Comparison of ENCODE assay signal across 9 cellular contexts in genomic region chr17:30920683-30921543, GRCh38. TPM values are rescaled to one million over a fixed set of nuclear protein-coding genes. Genes with fewer than 3 reads are reported as not detected.
DNase-seq lines count a peak whose midpoint lies in the region; ATAC-seq, FAIRE-seq and TF ChIP-seq lines count a peak whose summit lies in the region.
"Had no signal": no experiment of that assay in that cellular context is flagged by ENCODE, and none has a peak within 500 bp of the region (broad histone marks: within the 10 kb centered on the region; RNA-seq: fewer than 3 reads in every experiment).

No MANE protein-coding gene starts in this region.

- H3K27ac ChIP-seq in neural progenitor cell, result no peak overlapping the region
- no peak overlapping the region for H3K27ac ChIP-seq in tibial nerve
- no peak overlapping the region for H3K27ac ChIP-seq in small intestine (ENCODE audit: low read depth in 1 of 2, low read length in 1 of 2)

- no peak overlapping the region for H3K9ac ChIP-seq in neural progenitor cell

- no peaks in the 10 kb centered on the region for H3K9me3 ChIP-seq in neural progenitor cell (ENCODE audit: low read depth)
- H3K9me3 ChIP-seq in tibial nerve, result no peaks in the 10 kb centered on the region
- H3K9me3 ChIP-seq in small intestine (ENCODE audit: control insufficient read depth, low read depth), result no peaks in the 10 kb centered on the region

- peak overlapping the region; percentile 59 for H3K4me3 ChIP-seq in neural progenitor cell
- peak overlapping the region in 2 of 4 donors; percentile 41 to 54 for H3K4me3 ChIP-seq in tibial nerve
- no peak overlapping the region for H3K4me3 ChIP-seq in small intestine (ENCODE audit: low read depth in 1 of 2, low read length in 2 of 2)

- peak overlapping the region; percentile 1 for H2AFZ ChIP-seq in neural progenitor cell (replicated peaks)

- peak overlapping the region; percentile 89 for H3K4me2 ChIP-seq in neural progenitor cell

- H3K4me1 Mint-ChIP-seq in effector memory CD8-positive, alpha-beta T cell (ENCODE audit: low read depth in 2 of 2), result peaks cover 6 to 10% of the 10 kb centered on the region in 2 donors
- H3K4me1 Mint-ChIP-seq in neural progenitor cell, result peaks cover 18% of the 10 kb centered on the region

- H3K4me1 ChIP-seq in neural progenitor cell (no peaks in the 10 kb centered on the region), tibial nerve (peaks cover 0 to 17% (median 9%) of the 10 kb centered on the region in 4 donors), small intestine (ENCODE audit: control insufficient read depth in 2 of 2, insufficient read depth in 1 of 2, low read depth in 1 of 2, low read length in 1 of 2) (no peaks in the 10 kb centered on the region)

- FAIRE-seq in small intestine (lab: Jason Lieb, UNC), result no peak

- peaks cover 3% of the 10 kb centered on the region for H3K36me3 Mint-ChIP-seq in effector memory CD8-positive, alpha-beta T cell (ENCODE audit: insufficient read depth)
- H3K36me3 Mint-ChIP-seq in neural progenitor cell, result no peaks in the 10 kb centered on the region

- ATAC-seq in effector memory CD8-positive, alpha-beta T cell (replicated peaks), result no peak
- ATAC-seq in HG03175 (IDR thresholded peaks at IDR 0.05; ENCODE audit: unreplicated experiment), result no peak

- no peaks in the 10 kb centered on the region for H3K36me3 ChIP-seq in neural progenitor cell
- H3K36me3 ChIP-seq in tibial nerve, result no peaks in the 10 kb centered on the region
- H3K36me3 ChIP-seq in small intestine (ENCODE audit: control insufficient read depth in 2 of 2, insufficient read depth in 2 of 2, low read length in 2 of 2), result no peaks in the 10 kb centered on the region

- H3K9me3 Mint-ChIP-seq in effector memory CD8-positive, alpha-beta T cell, result no peaks in the 10 kb centered on the region
- no peaks in the 10 kb centered on the region for H3K9me3 Mint-ChIP-seq in neural progenitor cell

- TF ChIP-seq POLR2A in tibial nerve (IDR thresholded peaks at IDR 0.05), result no peak

- DNase-seq in DMS53 treated with DMSO at 0.1 percent for 48 hours (lab: John Stamatoyannopoulos, UW; ENCODE audit: unreplicated experiment) (peak; percentile 18), NCI-H510A (lab: John Stamatoyannopoulos, UW) (peak; percentile 11), neural progenitor cell (ENCODE audit: low spot score) (no peak), tibial nerve (ENCODE audit: low spot score in 2 of 2) (no peak), SHP77 (lab: John Stamatoyannopoulos, UW) (no peak), small intestine (no peak)
- DNase-seq in effector memory CD8-positive, alpha-beta T cell, result no peak
- DNase-seq: stimulated activated naive CD4-positive, alpha-beta T cell treated with Interleukin-2 at 50 U/mL for 16 hours had no signal

- H3K27me3 ChIP-seq in neural progenitor cell (peaks cover 68% of the 10 kb centered on the region), tibial nerve (peaks cover 0 to 44% of the 10 kb centered on the region in 2 donors), small intestine (ENCODE audit: control insufficient read depth in 2 of 2, insufficient read depth in 2 of 2, low read length in 2 of 2) (peaks cover 0 to 15% of the 10 kb centered on the region in 2 donors)

- WGBS in tibial nerve, 2 donors, result 78 to 80% methylated on average over 11 of the region's 11 CpGs
- 75 to 81% (median 80%) methylated on average over 11 of the region's 11 CpGs for WGBS in small intestine, 3 donors

- peaks cover 40 to 68% of the 10 kb centered on the region in 2 donors for H3K27me3 Mint-ChIP-seq in effector memory CD8-positive, alpha-beta T cell
- H3K27me3 Mint-ChIP-seq in neural progenitor cell (ENCODE audit: insufficient read depth, low read depth), result peaks cover 38% of the 10 kb centered on the region

- no peaks in the 10 kb centered on the region for H3K79me2 ChIP-seq in neural progenitor cell (ENCODE audit: low read depth)

- TF ChIP-seq CTCF in neural progenitor cell (IDR thresholded peaks at IDR 0.05) (no peak), tibial nerve (IDR thresholded peaks at IDR 0.05) (no peak)

- H3K27ac Mint-ChIP-seq in effector memory CD8-positive, alpha-beta T cell, result no peak overlapping the region
- no peak overlapping the region for H3K27ac Mint-ChIP-seq in neural progenitor cell

- peaks cover 8% of the 10 kb centered on the region for H3F3A ChIP-seq in neural progenitor cell (ENCODE audit: low read depth)

- H4K20me1 ChIP-seq in neural progenitor cell (ENCODE audit: low read depth), result no peaks in the 10 kb centered on the region

- no peak for TF ChIP-seq EP300 in tibial nerve (IDR thresholded peaks at IDR 0.05)

- peak overlapping the region; percentile 47 to 60 for H3K4me3 Mint-ChIP-seq in effector memory CD8-positive, alpha-beta T cell
- peak overlapping the region; percentile 82 for H3K4me3 Mint-ChIP-seq in neural progenitor cell

RNA-seq across cellular contexts. Expression of gene ADAP2, which starts 0.8 kb away (rescaled TPM):
- total RNA-seq in neural progenitor cell (ENCODE audit: low replicate concordance), result 0.99 and 1.3 TPM in 2 replicates
- total RNA-seq in tibial nerve, result 10 to 100 TPM; 17.0 to 64.2 (median 30.8) TPM
- polyA plus RNA-seq in small intestine, result 1 to 10 TPM in 2 of 3 donors, under 1 TPM in 1; 0.89 to 6.1 (median 3.2) TPM

RNA-seq across cellular contexts. Expression of gene TEFM, which starts 14.9 kb away (rescaled TPM):
- total RNA-seq in neural progenitor cell (ENCODE audit: low replicate concordance) (17.4 TPM in 2 replicates), tibial nerve (10 to 100 TPM in 3 of 4 donors, 1 to 10 TPM in 1; 9.4 to 21.8 (median 12.4) TPM)
- polyA plus RNA-seq in small intestine, result 10 to 100 TPM; 11.2 to 12.9 (median 12.7) TPM

RNA-seq across cellular contexts. Expression of gene RNF135, which starts 49.9 kb away (rescaled TPM):
- total RNA-seq in neural progenitor cell (ENCODE audit: low replicate concordance) (4.2 and 9.8 TPM in 2 replicates), tibial nerve (10 to 100 TPM; 33.3 to 78.3 (median 45.3) TPM)
- polyA plus RNA-seq in small intestine, result 10 to 100 TPM; 12.3 to 20.5 (median 16.3) TPM

Comparison
In these comparisons a context has a peak if more than half of its experiments do, and no peak if none do; other contexts are left out.
1. DNase-seq: peak in DMS53 treated with DMSO at 0.1 percent for 48 hours (single experiment) and NCI-H510A (single experiment); none in effector memory CD8-positive, alpha-beta T cell (0 of 3), neural progenitor cell (single experiment), tibial nerve (0 of 2), SHP77 (0 of 2) and small intestine (single experiment).